Comparison of ENCODE assay signal across 12 cellular contexts in genomic region chr10:775245-776075, GRCh38.
DNase-seq lines count a peak whose midpoint lies in the region; ATAC-seq and TF ChIP-seq lines count a peak whose summit lies in the region.
"Had no signal": no experiment of that assay in that cellular context is flagged by ENCODE, and none has a peak within 500 bp of the region (broad histone marks: within the 10 kb centered on the region; RNA-seq: fewer than 3 reads in every experiment).

No MANE protein-coding gene starts in this region.

- 74% methylated on average over 12 of the region's 38 CpGs for WGBS in esophagus muscularis mucosa
- 86 to 87% methylated on average over 38 of the region's 38 CpGs for WGBS in sigmoid colon, 2 donors

- TF ChIP-seq CTCF in esophagus muscularis mucosa (IDR thresholded peaks at IDR 0.05) (no peak), sigmoid colon (IDR thresholded peaks at IDR 0.05) (no peak), GM10248 (IDR thresholded peaks at IDR 0.05; ENCODE audit: control extremely low read depth, extremely low read depth, low read depth, missing control alignments) (no peak)

- no peaks in the 10 kb centered on the region for H3K4me1 Mint-ChIP-seq in activated CD4-positive, alpha-beta T cell treated with anti-CD3 and anti-CD28 coated beads for 36 hours

- H3K4me1 ChIP-seq in esophagus muscularis mucosa (peaks cover 0 to 11% (median 9%) of the 10 kb centered on the region in 4 donors), sigmoid colon (peaks cover 0 to 13% (median 5%) of the 10 kb centered on the region in 4 donors)
- H3K4me1 ChIP-seq: spleen had no signal

- ATAC-seq in HG02884 (IDR thresholded peaks at IDR 0.05; ENCODE audit: unreplicated experiment): no peak
- no peak for ATAC-seq in activated CD4-positive, alpha-beta T cell treated with anti-CD3 and anti-CD28 coated beads for 36 hours
- ATAC-seq in HG02798 (IDR thresholded peaks at IDR 0.05; ENCODE audit: poor library complexity, unreplicated experiment): no peak

- H3K9me3 Mint-ChIP-seq in activated CD4-positive, alpha-beta T cell treated with anti-CD3 and anti-CD28 coated beads for 36 hours (ENCODE audit: low read depth): no peaks in the 10 kb centered on the region

- H3K27ac ChIP-seq in esophagus muscularis mucosa (replicated peaks in 1 of 4) (peak overlapping the region in 1 of 4 donors; percentile 33), sigmoid colon (peak overlapping the region in 3 of 4 donors; percentile 51 to 68 (median 58))
- H3K27ac ChIP-seq: spleen had no signal

- POLR2A ChIA-PET in GM10248 (lab: Yijun Ruan, JAX): no interaction called here
- POLR2A ChIA-PET in activated CD4-positive, alpha-beta T cell treated with anti-CD3 and anti-CD28 coated beads for 36 hours (lab: Charles Lee): no interaction called here

- no peaks in the 10 kb centered on the region for H3K36me3 Mint-ChIP-seq in activated CD4-positive, alpha-beta T cell treated with anti-CD3 and anti-CD28 coated beads for 36 hours (ENCODE audit: low read depth)

- no peaks in the 10 kb centered on the region for H3K27me3 Mint-ChIP-seq in activated CD4-positive, alpha-beta T cell treated with anti-CD3 and anti-CD28 coated beads for 36 hours

- no peak overlapping the region for H3K27ac Mint-ChIP-seq in activated CD4-positive, alpha-beta T cell treated with anti-CD3 and anti-CD28 coated beads for 36 hours

- TF ChIP-seq EP300 in esophagus muscularis mucosa (IDR thresholded peaks at IDR 0.05) (no peak), sigmoid colon (IDR thresholded peaks at IDR 0.05) (no peak)

- H3K36me3 ChIP-seq in esophagus muscularis mucosa: no peaks in the 10 kb centered on the region
- no peaks in the 10 kb centered on the region for H3K36me3 ChIP-seq in sigmoid colon
- H3K36me3 ChIP-seq: spleen had no signal

- no peaks in the 10 kb centered on the region for H3K27me3 ChIP-seq in esophagus muscularis mucosa
- H3K27me3 ChIP-seq in sigmoid colon: no peaks in the 10 kb centered on the region

- TF ChIP-seq POLR2A in esophagus muscularis mucosa (IDR thresholded peaks at IDR 0.05; ENCODE audit: low read depth) (no peak), sigmoid colon (IDR thresholded peaks at IDR 0.05) (no peak)

- intact Hi-C loops in esophagus muscularis mucosa (cut with DNase I): no loop called here
- intact Hi-C loops in sigmoid colon (cut with DNase I): no loop called here
- intact Hi-C loops in activated CD4-positive, alpha-beta T cell treated with anti-CD3 and anti-CD28 coated beads for 36 hours (cut with DNase I, micrococcal nuclease): no loop called here

- CTCF ChIA-PET in GM10248 (lab: Yijun Ruan, JAX): no interaction called here
- CTCF ChIA-PET in activated CD4-positive, alpha-beta T cell treated with anti-CD3 and anti-CD28 coated beads for 36 hours (lab: Charles Lee): interaction anchor here (0.7 kb wide), 1 partner anchor 336 kb away, joined by 3 read pairs; no protein-coding TSS in a partner anchor

- DNase-seq in ELR (ENCODE audit: low read depth) (peak; percentile 70), NCI-H226 (peak; percentile 49), esophagus muscularis mucosa (ENCODE audit: extremely low spot score) (peak; percentile 90), sigmoid colon (peak; percentile 90), GM10248 (ENCODE audit: extremely low spot score) (no peak)
- no peak for DNase-seq in activated CD4-positive, alpha-beta T cell treated with anti-CD3 and anti-CD28 coated beads for 36 hours
- DNase-seq: NCI-H510A; spleen; stimulated activated naive CD4-positive, alpha-beta T cell had no signal

- H3K9me3 ChIP-seq in esophagus muscularis mucosa (no peaks in the 10 kb centered on the region), sigmoid colon (no peaks in the 10 kb centered on the region)

- no peak overlapping the region for H3K4me3 Mint-ChIP-seq in activated CD4-positive, alpha-beta T cell treated with anti-CD3 and anti-CD28 coated beads for 36 hours

- H3K4me3 ChIP-seq in esophagus muscularis mucosa (peak overlapping the region in 3 of 4 donors; percentile 17 to 20 (median 18)), sigmoid colon (peak overlapping the region in 2 of 4 donors; percentile 7 to 17)
- H3K4me3 ChIP-seq: lung, spleen had no signal

Comparison
In these comparisons a context has a peak if more than half of its experiments do, and no peak if none do; other contexts are left out.
1. DNase-seq: peak in ELR (single experiment), NCI-H226 (single experiment), esophagus muscularis mucosa (single experiment) and sigmoid colon (single experiment); none in GM10248 (single experiment) and activated CD4-positive, alpha-beta T cell treated with anti-CD3 and anti-CD28 coated beads for 36 hours (single experiment).